8 cellular contexts compared by ENCODE assay signal in the genomic region with DNA sequence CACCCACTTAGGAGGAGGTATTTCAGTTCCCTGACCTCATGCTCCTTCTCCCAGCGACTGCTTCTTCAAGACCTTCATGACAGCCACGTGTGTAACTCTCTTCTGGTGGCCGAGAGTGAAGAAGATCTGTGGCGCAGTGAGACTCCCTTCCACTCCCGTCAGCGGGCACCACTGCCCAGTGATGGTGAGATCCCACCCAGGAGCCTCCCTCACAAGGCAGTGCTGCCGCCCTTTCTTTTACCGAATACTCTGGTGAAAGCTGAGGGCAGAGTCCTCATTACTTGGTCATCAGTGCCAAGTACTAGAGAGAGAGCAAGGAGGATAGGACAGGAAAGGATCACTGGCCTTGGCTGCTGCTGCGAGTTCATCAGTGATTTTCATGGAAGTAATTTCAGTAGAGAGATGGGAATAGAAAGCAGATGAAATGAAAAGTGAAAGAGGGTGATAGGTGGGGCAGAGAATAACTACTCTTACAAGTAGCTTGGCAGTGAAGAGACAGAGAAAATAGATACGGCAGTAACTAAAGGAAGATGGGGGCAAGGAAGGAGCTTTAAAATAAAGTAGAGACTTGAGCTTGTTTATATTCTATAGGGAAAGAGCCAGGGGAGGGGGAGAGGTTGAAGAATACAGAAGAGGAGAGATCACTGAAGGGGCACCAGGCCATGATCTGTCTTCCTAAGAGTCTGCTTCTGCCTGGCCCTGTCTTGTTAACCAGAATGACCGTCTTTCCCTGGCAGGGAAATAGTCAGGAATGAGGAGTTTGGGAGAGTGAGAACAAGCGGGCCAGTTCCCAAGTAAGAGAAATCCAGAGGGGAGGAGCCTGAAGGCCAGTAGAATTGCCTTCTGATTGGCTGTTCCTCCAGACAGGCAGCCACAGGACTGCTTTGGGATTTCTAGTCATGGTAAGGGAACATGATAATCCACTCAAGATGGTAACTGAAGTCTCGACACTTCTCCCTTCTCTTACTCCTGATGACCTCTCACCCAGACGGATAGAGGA. TPM values are rescaled to one million over a fixed set of nuclear protein-coding genes. Genes with fewer than 3 reads are reported as not detected.
DNase-seq lines count a peak whose midpoint lies in the region; ATAC-seq, FAIRE-seq and TF ChIP-seq lines count a peak whose summit lies in the region.

No MANE protein-coding gene starts in this region.

- TF ChIP-seq RAD21 in liver (IDR thresholded peaks at IDR 0.05) (no peak), HepG2 (CRISPR knock-in tag; IDR thresholded peaks at IDR 0.05) (no peak)

- CTCF ChIA-PET in HepG2 (lab: Yijun Ruan, JAX; ENCODE audit: low intra/inter-chr PET ratio, low total read pairs): no interaction called here

- H3K9ac ChIP-seq in liver (ENCODE audit: low read depth in 1 of 2, low read length in 2 of 2) (no peak overlapping the region), HepG2 (ENCODE audit: insufficient read depth, low read depth, low read length) (no peak overlapping the region), fibroblast of lung (ENCODE audit: insufficient read depth, low read length) (no peak overlapping the region)

- H3K4me3 ChIP-seq in liver (ENCODE audit: low read depth in 1 of 3, low read length in 3 of 3) (no peak overlapping the region), HepG2 (replicated peaks in 1 of 3; ENCODE audit: insufficient read depth in 1 of 3, low read depth in 2 of 3, low read length in 3 of 3) (no peak overlapping the region), fibroblast of lung (replicated peaks in 1 of 4; ENCODE audit: control extremely low read depth in 1 of 4, insufficient read depth in 1 of 4, low read depth in 3 of 4, low read length in 4 of 4) (no peak overlapping the region), vagina (no peak overlapping the region)

- H3K9me3 ChIP-seq in liver (ENCODE audit: control insufficient read depth in 4 of 4, low read length in 3 of 4) (no peaks in the 10 kb centered on the region), HepG2 (ENCODE audit: low read length) (no peaks in the 10 kb centered on the region), fibroblast of lung (ENCODE audit: control insufficient read depth, insufficient read depth, low read depth, low read length) (no peaks in the 10 kb centered on the region), vagina (no peaks in the 10 kb centered on the region)

- no peak for TF ChIP-seq CTCF in liver (IDR thresholded peaks at IDR 0.05; ENCODE audit: low read depth, low read length, missing input control)
- TF ChIP-seq CTCF in HepG2 (CRISPR knock-in tag; IDR thresholded peaks at IDR 0.05): no peak
- TF ChIP-seq CTCF in fibroblast of lung (conservative IDR thresholded peaks at IDR 0.05 in 1 of 2, IDR thresholded peaks at IDR 0.05 in 1 of 2; ENCODE audit: low read depth in 1 of 2, low read length in 2 of 2): no peak
- TF ChIP-seq CTCF in vagina (IDR thresholded peaks at IDR 0.05): no peak

- H3K27ac ChIP-seq in liver (ENCODE audit: low read depth in 1 of 2, low read length in 2 of 2): peak overlapping the region; percentile 11 to 34
- H3K27ac ChIP-seq in HepG2 (ENCODE audit: extremely low read length, insufficient read depth, low read length): no peak overlapping the region
- no peak overlapping the region for H3K27ac ChIP-seq in fibroblast of lung (ENCODE audit: insufficient read depth, low read length)
- H3K27ac ChIP-seq in vagina: peak overlapping the region; percentile 53

- DNase-seq in HepG2 (ENCODE audit: low spot score): no peak
- DNase-seq in fibroblast of lung (ENCODE audit: low read depth in 2 of 2): peak; percentile 38 to 63
- DNase-seq in mucosa of gallbladder (ENCODE audit: low spot score): peak; percentile 37
- no peak for DNase-seq in vagina (ENCODE audit: extremely low spot score in 2 of 2)
- no peak for DNase-seq in T1000 (lab: John Stamatoyannopoulos, UW)
- DNase-seq in DMS79 (lab: John Stamatoyannopoulos, UW): no peak
- DNase-seq in NCI-H1436 (lab: John Stamatoyannopoulos, UW): no peak

- FAIRE-seq in HepG2 (lab: Jason Lieb, UNC): no peak

- H3K4me1 ChIP-seq in liver (ENCODE audit: control insufficient read depth in 4 of 4, insufficient read depth in 4 of 4, low read length in 3 of 4): peaks cover 0 to 6% (median 0%) of the 10 kb centered on the region in 4 donors
- no peaks in the 10 kb centered on the region for H3K4me1 ChIP-seq in HepG2 (ENCODE audit: insufficient read depth, low read length)
- peaks cover 11% of the 10 kb centered on the region for H3K4me1 ChIP-seq in fibroblast of lung (ENCODE audit: control insufficient read depth, extremely low read depth, insufficient read depth, low read length)
- H3K4me1 ChIP-seq in vagina: peaks cover 8% of the 10 kb centered on the region

- TF ChIP-seq EP300 in HepG2 (IDR thresholded peaks at IDR 0.05; ENCODE audit: low read depth in 2 of 2, low read length in 2 of 2): no peak
- TF ChIP-seq EP300 in HepG2 (CRISPR knock-in tag; IDR thresholded peaks at IDR 0.05; ENCODE audit: borderline replicate concordance): no peak

- H3K4me2 ChIP-seq in HepG2 (ENCODE audit: low read depth, low read length) (no peak overlapping the region), fibroblast of lung (ENCODE audit: extremely low read depth, insufficient read depth, low read length) (no peak overlapping the region)

- peaks cover 7 to 69% (median 41%) of the 10 kb centered on the region in 4 donors for H3K36me3 ChIP-seq in liver (ENCODE audit: control insufficient read depth in 4 of 4, insufficient read depth in 3 of 4, low read depth in 1 of 4, low read length in 3 of 4)
- H3K36me3 ChIP-seq in HepG2 (replicated peaks in 1 of 2; ENCODE audit: control insufficient read depth in 1 of 2, insufficient read depth in 2 of 2, low read length in 2 of 2): peaks cover 13 to 47% of the 10 kb centered on the region in 2 experiments; a peak in 4 of 5 replicates
- H3K36me3 ChIP-seq in fibroblast of lung (ENCODE audit: control insufficient read depth, insufficient read depth, low read length): peaks cover 41% of the 10 kb centered on the region
- H3K36me3 ChIP-seq in vagina: peaks cover 0 to 67% of the 10 kb centered on the region in 2 donors

- H4K20me1 ChIP-seq in HepG2 (ENCODE audit: insufficient read depth, low read length) (no peaks in the 10 kb centered on the region), fibroblast of lung (ENCODE audit: control insufficient read depth, extremely low read depth, insufficient read depth, low read length) (no peaks in the 10 kb centered on the region)

- intact Hi-C loops in HepG2 (cut with micrococcal nuclease; ENCODE audit: unreplicated experiment): no loop called here
- intact Hi-C loops in vagina (cut with DNase I): no loop called here

- POLR2A ChIA-PET in HepG2 (lab: Yijun Ruan, JAX): no interaction called here

- 77% methylated on average over 14 of the region's 14 CpGs for WGBS in liver
- WGBS in HepG2 (ENCODE audit: low lambda C conversion rate): 94% methylated on average over 14 of the region's 14 CpGs

- no peak for TF ChIP-seq POLR2A in HepG2 (IDR thresholded peaks at IDR 0.05; ENCODE audit: insufficient read depth in 1 of 2, low read depth in 2 of 2, low read length in 2 of 2)
- no peak for TF ChIP-seq POLR2A in vagina (IDR thresholded peaks at IDR 0.05)

- H2AFZ ChIP-seq in HepG2 (ENCODE audit: low read length): no peak overlapping the region
- H2AFZ ChIP-seq in fibroblast of lung (ENCODE audit: low read length): no peak overlapping the region

- H3K27me3 ChIP-seq in liver (ENCODE audit: control insufficient read depth in 4 of 4, insufficient read depth in 4 of 4, low read length in 3 of 4) (no peaks in the 10 kb centered on the region), HepG2 (ENCODE audit: control insufficient read depth in 1 of 2, insufficient read depth in 2 of 2, low read length in 2 of 2) (no peaks in the 10 kb centered on the region), fibroblast of lung (ENCODE audit: control insufficient read depth, insufficient read depth, low read length) (no peaks in the 10 kb centered on the region), vagina (no peaks in the 10 kb centered on the region)

- BruUV-seq in HepG2 (replicated peaks; lab: Mats Ljungman, UMichigan): no TSS peak

- H3K79me2 ChIP-seq in HepG2 (ENCODE audit: insufficient read depth, low read length) (no peaks in the 10 kb centered on the region), fibroblast of lung (ENCODE audit: control insufficient read depth, insufficient read depth, low read length) (no peaks in the 10 kb centered on the region)

- ATAC-seq in HepG2: no peak

- in situ Hi-C loops in HepG2 (cut with HindIII; ENCODE audit: extremely low pct_ligation_motif_present, low pct_unique_long_range_greater_than_20kb): no loop called here

RNA-seq across cellular contexts. Expression of a gene that starts 18.3 kb away (rescaled TPM):
- total RNA-seq in liver: 10 to 100 TPM; 26.9 to 27.0 TPM
- 10 to 100 TPM; 32.7 to 34.9 TPM for polyA plus RNA-seq in liver
- total RNA-seq in HepG2 (2016; rRNA removed; fragmentation: Illumina TruSeq; extraction: Trizol): not detected in 2 replicates
- total RNA-seq in HepG2 (2016; cell fraction: cytosol; rRNA removed; fragmentation: Illumina TruSeq; extraction: Trizol; ENCODE audit: low read depth): not detected in 2 replicates
- not detected in 2 replicates for total RNA-seq in HepG2 (2016; cell fraction: insoluble cytoplasmic fraction; rRNA removed; fragmentation: Illumina TruSeq; extraction: Trizol)
- not detected in 2 replicates for total RNA-seq in HepG2 (2016; cell fraction: membrane; rRNA removed; fragmentation: Illumina TruSeq; extraction: Trizol)
- not detected in 2 replicates for total RNA-seq in HepG2 (2016; cell fraction: nucleus; rRNA removed; fragmentation: Illumina TruSeq; extraction: Trizol)
- not detected in 2 replicates for polyA plus RNA-seq in HepG2 (2011; rRNA removed)
- not detected in 2 replicates for polyA plus RNA-seq in HepG2 (2011; cell fraction: cytosol; rRNA removed)
- polyA plus RNA-seq in HepG2 (2011; cell fraction: nucleus; rRNA removed): not detected in 2 replicates
- 6.7 and 9.4 TPM in 2 replicates for polyA plus RNA-seq in HepG2 (2012)
- not detected in 2 replicates for polyA plus RNA-seq in HepG2 (2016; cell fraction: cytosol; fragmentation: Illumina TruSeq; extraction: Trizol; ENCODE audit: low read depth)
- polyA plus RNA-seq in HepG2 (2016; cell fraction: insoluble cytoplasmic fraction; fragmentation: Illumina TruSeq; extraction: Trizol; ENCODE audit: low read depth): not detected in 2 replicates
- not detected in 2 replicates for polyA plus RNA-seq in HepG2 (2016; cell fraction: membrane; fragmentation: Illumina TruSeq; extraction: Trizol; ENCODE audit: low read depth)
- polyA plus RNA-seq in HepG2 (2016; cell fraction: nucleus; fragmentation: Illumina TruSeq; extraction: Trizol; ENCODE audit: insufficient read depth, low read depth): not detected in 2 replicates
- polyA minus RNA-seq in HepG2 (2011; rRNA and poly(A)+ RNA removed; ENCODE audit: low replicate concordance): 17.2 TPM in 1 of 2 replicates, not detected in the other
- polyA minus RNA-seq in HepG2 (2011; cell fraction: cytosol; rRNA and poly(A)+ RNA removed): not detected in 2 replicates
- polyA minus RNA-seq in HepG2 (2011; cell fraction: nucleus; rRNA and poly(A)+ RNA removed): 0.64 TPM in 1 of 2 replicates, not detected in the other
- total RNA-seq in fibroblast of lung: 30.8 and 36.5 TPM in 2 replicates
- 24.6 and 26.3 TPM in 2 replicates for polyA plus RNA-seq in fibroblast of lung
- 46.5 and 49.4 TPM in 2 replicates for polyA plus RNA-seq in fibroblast of lung (2012)
- 29.5 and 33.4 TPM in 2 replicates for polyA minus RNA-seq in fibroblast of lung (ENCODE audit: low replicate concordance)
- total RNA-seq in mucosa of gallbladder: 85.5 TPM
- total RNA-seq in vagina: 25.8 TPM

RNA-seq across cellular contexts. Expression of a gene that starts 45.7 kb away (rescaled TPM):
- 10 to 100 TPM; 18.4 to 31.0 TPM for total RNA-seq in liver
- polyA plus RNA-seq in liver: 1 to 10 TPM; 4.8 to 5.4 TPM
- total RNA-seq in HepG2 (2016; rRNA removed; fragmentation: Illumina TruSeq; extraction: Trizol): 5.6 and 8.0 TPM in 2 replicates
- 3.8 TPM in 2 replicates for total RNA-seq in HepG2 (2016; cell fraction: cytosol; rRNA removed; fragmentation: Illumina TruSeq; extraction: Trizol; ENCODE audit: low read depth)
- total RNA-seq in HepG2 (2016; cell fraction: insoluble cytoplasmic fraction; rRNA removed; fragmentation: Illumina TruSeq; extraction: Trizol): 4.3 and 9.7 TPM in 2 replicates
- total RNA-seq in HepG2 (2016; cell fraction: membrane; rRNA removed; fragmentation: Illumina TruSeq; extraction: Trizol): 3.6 TPM in 2 replicates
- total RNA-seq in HepG2 (2016; cell fraction: nucleus; rRNA removed; fragmentation: Illumina TruSeq; extraction: Trizol): 17.5 and 18.0 TPM in 2 replicates
- polyA plus RNA-seq in HepG2 (2011; rRNA removed): 8.8 and 9.8 TPM in 2 replicates
- 2.2 and 3.1 TPM in 2 replicates for polyA plus RNA-seq in HepG2 (2011; cell fraction: cytosol; rRNA removed)
- polyA plus RNA-seq in HepG2 (2011; cell fraction: nucleus; rRNA removed): 58.1 and 68.7 TPM in 2 replicates
- 7.8 and 8.7 TPM in 2 replicates for polyA plus RNA-seq in HepG2 (2012)
- 0.57 and 0.69 TPM in 2 replicates for polyA plus RNA-seq in HepG2 (2016; cell fraction: cytosol; fragmentation: Illumina TruSeq; extraction: Trizol; ENCODE audit: low read depth)
- polyA plus RNA-seq in HepG2 (2016; cell fraction: insoluble cytoplasmic fraction; fragmentation: Illumina TruSeq; extraction: Trizol; ENCODE audit: low read depth): 2.9 and 3.7 TPM in 2 replicates
- polyA plus RNA-seq in HepG2 (2016; cell fraction: membrane; fragmentation: Illumina TruSeq; extraction: Trizol; ENCODE audit: low read depth): 1.2 and 1.3 TPM in 2 replicates
- polyA plus RNA-seq in HepG2 (2016; cell fraction: nucleus; fragmentation: Illumina TruSeq; extraction: Trizol; ENCODE audit: insufficient read depth, low read depth): 23.7 and 25.9 TPM in 2 replicates
- 36.3 and 51.9 TPM in 2 replicates for polyA minus RNA-seq in HepG2 (2011; rRNA and poly(A)+ RNA removed; ENCODE audit: low replicate concordance)
- polyA minus RNA-seq in HepG2 (2011; cell fraction: cytosol; rRNA and poly(A)+ RNA removed): 3.5 and 5.0 TPM in 2 replicates
- polyA minus RNA-seq in HepG2 (2011; cell fraction: nucleus; rRNA and poly(A)+ RNA removed): 55.9 and 71.0 TPM in 2 replicates
- 17.2 and 26.9 TPM in 2 replicates for total RNA-seq in fibroblast of lung
- polyA plus RNA-seq in fibroblast of lung: 7.1 and 8.5 TPM in 2 replicates
- polyA plus RNA-seq in fibroblast of lung (2012): 7.8 and 8.1 TPM in 2 replicates
- 65.4 and 101 TPM in 2 replicates for polyA minus RNA-seq in fibroblast of lung (ENCODE audit: low replicate concordance)
- total RNA-seq in mucosa of gallbladder: 59.3 TPM
- total RNA-seq in vagina: 42.5 TPM

RNA-seq across cellular contexts. Expression of a gene that starts 45.8 kb away (rescaled TPM):
- 10 to 100 TPM; 26.2 to 37.6 TPM for total RNA-seq in liver
- 10 to 100 TPM; 26.6 to 31.6 TPM for polyA plus RNA-seq in liver
- 77.4 and 112 TPM in 2 replicates for total RNA-seq in HepG2 (2016; rRNA removed; fragmentation: Illumina TruSeq; extraction: Trizol)
- total RNA-seq in HepG2 (2016; cell fraction: cytosol; rRNA removed; fragmentation: Illumina TruSeq; extraction: Trizol; ENCODE audit: low read depth): 27.8 and 29.8 TPM in 2 replicates
- total RNA-seq in HepG2 (2016; cell fraction: insoluble cytoplasmic fraction; rRNA removed; fragmentation: Illumina TruSeq; extraction: Trizol): 79.1 and 119 TPM in 2 replicates
- 39.9 and 44.3 TPM in 2 replicates for total RNA-seq in HepG2 (2016; cell fraction: membrane; rRNA removed; fragmentation: Illumina TruSeq; extraction: Trizol)
- 30.3 and 33.9 TPM in 2 replicates for total RNA-seq in HepG2 (2016; cell fraction: nucleus; rRNA removed; fragmentation: Illumina TruSeq; extraction: Trizol)
- polyA plus RNA-seq in HepG2 (2011; rRNA removed): 13.0 and 16.9 TPM in 2 replicates
- 15.2 and 18.5 TPM in 2 replicates for polyA plus RNA-seq in HepG2 (2011; cell fraction: cytosol; rRNA removed)
- 27.4 and 29.3 TPM in 2 replicates for polyA plus RNA-seq in HepG2 (2011; cell fraction: nucleus; rRNA removed)
- polyA plus RNA-seq in HepG2 (2012): 34.9 and 41.7 TPM in 2 replicates
- polyA plus RNA-seq in HepG2 (2016; cell fraction: cytosol; fragmentation: Illumina TruSeq; extraction: Trizol; ENCODE audit: low read depth): 23.6 and 24.6 TPM in 2 replicates
- polyA plus RNA-seq in HepG2 (2016; cell fraction: insoluble cytoplasmic fraction; fragmentation: Illumina TruSeq; extraction: Trizol; ENCODE audit: low read depth): 98.6 and 98.7 TPM in 2 replicates
- 30.8 and 31.0 TPM in 2 replicates for polyA plus RNA-seq in HepG2 (2016; cell fraction: membrane; fragmentation: Illumina TruSeq; extraction: Trizol; ENCODE audit: low read depth)
- 48.4 and 55.2 TPM in 2 replicates for polyA plus RNA-seq in HepG2 (2016; cell fraction: nucleus; fragmentation: Illumina TruSeq; extraction: Trizol; ENCODE audit: insufficient read depth, low read depth)
- polyA minus RNA-seq in HepG2 (2011; rRNA and poly(A)+ RNA removed; ENCODE audit: low replicate concordance): 11.0 and 19.2 TPM in 2 replicates
- 14.2 and 14.7 TPM in 2 replicates for polyA minus RNA-seq in HepG2 (2011; cell fraction: cytosol; rRNA and poly(A)+ RNA removed)
- polyA minus RNA-seq in HepG2 (2011; cell fraction: nucleus; rRNA and poly(A)+ RNA removed): 30.3 and 36.6 TPM in 2 replicates
- 56.2 and 69.2 TPM in 2 replicates for total RNA-seq in fibroblast of lung
- 45.8 and 49.7 TPM in 2 replicates for polyA plus RNA-seq in fibroblast of lung
- 59.5 and 65.3 TPM in 2 replicates for polyA plus RNA-seq in fibroblast of lung (2012)
- polyA minus RNA-seq in fibroblast of lung (ENCODE audit: low replicate concordance): 28.4 and 30.6 TPM in 2 replicates
- total RNA-seq in mucosa of gallbladder: 37.7 TPM
- total RNA-seq in vagina: 33.6 TPM

Comparison
In these comparisons a context has a peak if more than half of its experiments do, and no peak if none do; other contexts are left out.
1. H3K27ac ChIP-seq: peak in liver (2 of 2) and vagina (single experiment); none in HepG2 (single experiment) and fibroblast of lung (single experiment).
2. RNA of a gene that starts 18.3 kb away (total RNA-seq): 85.5 TPM in mucosa of gallbladder (single experiment), 30.8 to 36.5 TPM in fibroblast of lung, 26.9 to 27.0 TPM in liver and 25.8 TPM in vagina (single experiment); not detected in HepG2; every median in the first group is over 10 times any median in the second.
3. DNase-seq: peak in fibroblast of lung (2 of 2) and mucosa of gallbladder (single experiment); none in HepG2 (single experiment), vagina (0 of 2), T1000 (single experiment), DMS79 (single experiment) and NCI-H1436 (single experiment).